In genomic region chr11:90134420-90135003, GRCh38 we compare ENCODE assay signal across 8 cellular contexts. TPM values are rescaled to one million over a fixed set of nuclear protein-coding genes. Genes with fewer than 3 reads are reported as not detected.
DNase-seq lines count a peak whose midpoint lies in the region; ATAC-seq and TF ChIP-seq lines count a peak whose summit lies in the region.

Gene NAALAD2, plus strand, starts transcription at chr11:90134663. Its CDS starts 96 bp downstream, at chr11:90134759.

- H3K9me3 Mint-ChIP-seq in stimulated activated naive CD8-positive, alpha-beta T cell treated with anti-CD3 and anti-CD28 coated beads, Interleukin-15, amount 100 ng/mL, for 72 hours = peaks cover 0 to 3% of the 10 kb centered on the region in 2 donors

- H3K9me3 ChIP-seq in SJCRH30 (replicated peaks) = no peaks in the 10 kb centered on the region

- TF ChIP-seq CTCF in coronary artery (IDR thresholded peaks at IDR 0.05) = no peak

- H3K4me1 Mint-ChIP-seq in stimulated activated naive CD8-positive, alpha-beta T cell treated with anti-CD3 and anti-CD28 coated beads, Interleukin-15, amount 100 ng/mL, for 72 hours = peaks cover 16% of the 10 kb centered on the region

- H3K27ac Mint-ChIP-seq in stimulated activated naive CD8-positive, alpha-beta T cell treated with anti-CD3 and anti-CD28 coated beads, Interleukin-15, amount 100 ng/mL, for 72 hours = no peak within 1 kb of the TSS

- intact Hi-C loops in left colon (cut with DNase I, micrococcal nuclease) = no loop called here

- no peak within 1 kb of the TSS for H3K27ac ChIP-seq in coronary artery
- no peak within 1 kb of the TSS for H3K27ac ChIP-seq in SJCRH30

- H3K36me3 ChIP-seq in SJCRH30 = no peaks in the 10 kb centered on the region

- DNase-seq in ELR (ENCODE audit: low read depth) (peak; percentile 42), NCI-H69 (lab: John Stamatoyannopoulos, UW) (peak; percentile 81), coronary artery (ENCODE audit: low spot score) (no peak), left colon (peak; percentile 19 to 25), SJCRH30 (no peak)
- peak in 1 of 2 donors; percentile 0 for DNase-seq in stimulated activated naive CD8-positive, alpha-beta T cell treated with anti-CD3 and anti-CD28 coated beads, Interleukin-15, amount 100 ng/mL, for 72 hours
- no peak for DNase-seq in stimulated activated CD4-positive, alpha-beta T cell treated with anti-CD3 and anti-CD28 coated beads, Interleukin-4, amount 100 ng/mL, for 24 hours

- H3K4me1 ChIP-seq in SJCRH30 = no peaks in the 10 kb centered on the region

- peak; percentile 91 for ATAC-seq in GM21786 (IDR thresholded peaks at IDR 0.05; ENCODE audit: unreplicated experiment)
- ATAC-seq in left colon = no peak
- peak; percentile 48 for ATAC-seq in stimulated activated naive CD8-positive, alpha-beta T cell treated with anti-CD3 and anti-CD28 coated beads, Interleukin-15, amount 100 ng/mL, for 72 hours

- H3K4me3 Mint-ChIP-seq in stimulated activated naive CD8-positive, alpha-beta T cell treated with anti-CD3 and anti-CD28 coated beads, Interleukin-15, amount 100 ng/mL, for 72 hours = peak within 1 kb of the TSS; percentile 52 to 59

- H3K27me3 ChIP-seq in SJCRH30 = no peaks in the 10 kb centered on the region

- H3K4me3 ChIP-seq in coronary artery (peak within 1 kb of the TSS; percentile 72), SJCRH30 (no peak within 1 kb of the TSS)

- peaks cover 64% of the 10 kb centered on the region for H3K27me3 Mint-ChIP-seq in stimulated activated naive CD8-positive, alpha-beta T cell treated with anti-CD3 and anti-CD28 coated beads, Interleukin-15, amount 100 ng/mL, for 72 hours

RNA-seq across cellular contexts. Expression of gene NAALAD2, which starts in this region (rescaled TPM):
- total RNA-seq in left colon = under 1 TPM; 0.15 to 0.89 TPM
- total RNA-seq in SJCRH30 (2014; rRNA removed; shearing (Covaris generic)) = 0.06 TPM in 1 of 2 replicates, not detected in the other

Comparison
In these comparisons a context has a peak if more than half of its experiments do, and no peak if none do; other contexts are left out.
1. Peak in DNase-seq in left colon; RNA of the gene not detected or under 1 TPM.
2. DNase-seq: peak in ELR (single experiment) and NCI-H69 (single experiment); none in coronary artery (single experiment), stimulated activated CD4-positive, alpha-beta T cell treated with anti-CD3 and anti-CD28 coated beads, Interleukin-4, amount 100 ng/mL, for 24 hours (single experiment) and SJCRH30 (0 of 2).